Comparison of ENCODE assay signal across 10 cellular contexts in the genomic region with DNA sequence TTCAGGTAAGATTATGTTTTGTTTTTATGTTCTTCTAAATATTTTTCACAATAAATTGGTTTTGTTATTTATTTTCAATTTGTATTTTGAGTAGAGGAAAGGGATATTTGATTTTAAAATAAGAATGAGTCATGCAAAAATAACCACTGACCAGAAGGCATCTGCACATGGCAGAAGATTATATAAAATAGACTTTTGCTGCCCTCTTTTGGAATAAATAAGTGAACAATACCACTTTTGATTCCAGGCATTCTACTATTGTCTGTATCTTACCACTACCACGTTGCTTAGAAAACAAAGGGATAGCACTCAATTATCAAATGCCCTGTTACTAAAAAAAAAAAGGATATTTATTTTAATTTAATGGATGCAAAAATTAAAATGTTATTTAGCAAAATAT.
DNase-seq lines count a peak whose midpoint lies in the region; ATAC-seq lines count a peak whose summit lies in the region.
"Had no signal": no experiment of that assay in that cellular context is flagged by ENCODE, and none has a peak within 500 bp of the region (broad histone marks: within the 10 kb centered on the region; RNA-seq: fewer than 3 reads in every experiment).

No MANE protein-coding gene starts in this region.

- H3K27me3 Mint-ChIP-seq in stimulated activated memory B cell treated with anti-CD40 and anti-IgM and Interleukin-4, amounts not matched to agents 10 μg/mL and 1 μg/mL and 100 μg/mL, for 72 hours, result no peaks in the 10 kb centered on the region
- H3K27me3 Mint-ChIP-seq in activated naive CD4-positive, alpha-beta T cell treated with anti-CD3 and anti-CD28 coated beads for 36 hours (ENCODE audit: low read depth), result peaks cover 2% of the 10 kb centered on the region
- H3K27me3 Mint-ChIP-seq in T-cell, result peaks cover 6 to 7% of the 10 kb centered on the region in 2 donors

- intact Hi-C loops in Right ventricle myocardium inferior (cut with DNase I), result no loop called here
- intact Hi-C loops in activated naive CD4-positive, alpha-beta T cell treated with anti-CD3 and anti-CD28 coated beads for 36 hours (cut with micrococcal nuclease), result loop anchor here (1.0 kb wide), 1 partner anchor 1597 kb away; no protein-coding TSS in a partner anchor

- no peaks in the 10 kb centered on the region for H3K9me3 Mint-ChIP-seq in stimulated activated memory B cell treated with anti-CD40 and anti-IgM and Interleukin-4, amounts not matched to agents 10 μg/mL and 1 μg/mL and 100 μg/mL, for 72 hours
- H3K9me3 Mint-ChIP-seq in activated naive CD4-positive, alpha-beta T cell treated with anti-CD3 and anti-CD28 coated beads for 36 hours, result no peaks in the 10 kb centered on the region
- H3K9me3 Mint-ChIP-seq in T-cell, result no peaks in the 10 kb centered on the region
- H3K9me3 Mint-ChIP-seq: activated CD4-positive, alpha-beta T cell treated with anti-CD3 and anti-CD28 coated beads, Interleukin-2, amount 10 ng/mL, durations not matched to agents 24 days and 14 days had no signal

- POLR2A ChIA-PET in T-cell (lab: Charles Lee), result no interaction called here

- CTCF ChIA-PET in activated naive CD4-positive, alpha-beta T cell treated with anti-CD3 and anti-CD28 coated beads for 36 hours (lab: Charles Lee), result interaction anchor here (0.6 to 0.7 kb wide), 6 partner anchors 33 to 1603 kb away, joined by 3 to 4 read pairs (median 4); no protein-coding TSS in a partner anchor
- CTCF ChIA-PET in T-cell (lab: Charles Lee), result no interaction called here

- no peak overlapping the region for H3K4me3 Mint-ChIP-seq in stimulated activated memory B cell treated with anti-CD40 and anti-IgM and Interleukin-4, amounts not matched to agents 10 μg/mL and 1 μg/mL and 100 μg/mL, for 72 hours
- no peak overlapping the region for H3K4me3 Mint-ChIP-seq in activated naive CD4-positive, alpha-beta T cell treated with anti-CD3 and anti-CD28 coated beads for 36 hours
- no peak overlapping the region for H3K4me3 Mint-ChIP-seq in T-cell
- H3K4me3 Mint-ChIP-seq: activated CD4-positive, alpha-beta T cell treated with anti-CD3 and anti-CD28 coated beads, Interleukin-2, amount 10 ng/mL, durations not matched to agents 24 days and 14 days had no signal

- ATAC-seq in Right ventricle myocardium inferior (no peak), T-cell (replicated peaks in 1 of 4) (no peak)
- ATAC-seq in stimulated activated memory B cell treated with anti-CD40 and anti-IgM and Interleukin-4, amounts not matched to agents 10 μg/mL and 1 μg/mL and 100 μg/mL, for 72 hours, result no peak

- H3K4me1 Mint-ChIP-seq in stimulated activated memory B cell treated with anti-CD40 and anti-IgM and Interleukin-4, amounts not matched to agents 10 μg/mL and 1 μg/mL and 100 μg/mL, for 72 hours, result no peaks in the 10 kb centered on the region
- H3K4me1 Mint-ChIP-seq in activated naive CD4-positive, alpha-beta T cell treated with anti-CD3 and anti-CD28 coated beads for 36 hours (ENCODE audit: low read depth), result no peaks in the 10 kb centered on the region
- H3K4me1 Mint-ChIP-seq in T-cell, result no peaks in the 10 kb centered on the region
- H3K4me1 Mint-ChIP-seq: activated CD4-positive, alpha-beta T cell treated with anti-CD3 and anti-CD28 coated beads, Interleukin-2, amount 10 ng/mL, durations not matched to agents 24 days and 14 days had no signal

- H3K27ac Mint-ChIP-seq in stimulated activated memory B cell treated with anti-CD40 and anti-IgM and Interleukin-4, amounts not matched to agents 10 μg/mL and 1 μg/mL and 100 μg/mL, for 72 hours, result no peak overlapping the region
- H3K27ac Mint-ChIP-seq in activated naive CD4-positive, alpha-beta T cell treated with anti-CD3 and anti-CD28 coated beads for 36 hours, result no peak overlapping the region
- no peak overlapping the region for H3K27ac Mint-ChIP-seq in T-cell
- H3K27ac Mint-ChIP-seq: activated CD4-positive, alpha-beta T cell treated with anti-CD3 and anti-CD28 coated beads, Interleukin-2, amount 10 ng/mL, durations not matched to agents 24 days and 14 days had no signal

- DNase-seq in DMS53 (lab: John Stamatoyannopoulos, UW), result peak; percentile 81
- DNase-seq in NCI-H1105 (lab: John Stamatoyannopoulos, UW), result peak; percentile 61
- DNase-seq in RKO (ENCODE audit: low spot score), result peak; percentile 62
- DNase-seq in medulla oblongata (ENCODE audit: extremely low spot score), result peak; percentile 39
- DNase-seq in Right ventricle myocardium inferior (ENCODE audit: missing footprints), result no peak
- no peak for DNase-seq in activated naive CD4-positive, alpha-beta T cell treated with anti-CD3 and anti-CD28 coated beads for 36 hours
- DNase-seq in T-cell, result no peak
- DNase-seq: activated CD4-positive, alpha-beta T cell treated with anti-CD3 and anti-CD28 coated beads, Interleukin-2, amount 10 ng/mL, durations not matched to agents 24 days and 14 days; MG63 had no signal

- H3K36me3 Mint-ChIP-seq in stimulated activated memory B cell treated with anti-CD40 and anti-IgM and Interleukin-4, amounts not matched to agents 10 μg/mL and 1 μg/mL and 100 μg/mL, for 72 hours, result no peaks in the 10 kb centered on the region
- H3K36me3 Mint-ChIP-seq in activated naive CD4-positive, alpha-beta T cell treated with anti-CD3 and anti-CD28 coated beads for 36 hours (ENCODE audit: low read depth), result no peaks in the 10 kb centered on the region
- no peaks in the 10 kb centered on the region for H3K36me3 Mint-ChIP-seq in T-cell

Comparison
In these comparisons a context has a peak if more than half of its experiments do, and no peak if none do; other contexts are left out.
1. DNase-seq: peak in DMS53 (single experiment), NCI-H1105 (single experiment), RKO (single experiment) and medulla oblongata (single experiment); none in Right ventricle myocardium inferior (single experiment), activated naive CD4-positive, alpha-beta T cell treated with anti-CD3 and anti-CD28 coated beads for 36 hours (single experiment) and T-cell (0 of 34).